In the genomic region with DNA sequence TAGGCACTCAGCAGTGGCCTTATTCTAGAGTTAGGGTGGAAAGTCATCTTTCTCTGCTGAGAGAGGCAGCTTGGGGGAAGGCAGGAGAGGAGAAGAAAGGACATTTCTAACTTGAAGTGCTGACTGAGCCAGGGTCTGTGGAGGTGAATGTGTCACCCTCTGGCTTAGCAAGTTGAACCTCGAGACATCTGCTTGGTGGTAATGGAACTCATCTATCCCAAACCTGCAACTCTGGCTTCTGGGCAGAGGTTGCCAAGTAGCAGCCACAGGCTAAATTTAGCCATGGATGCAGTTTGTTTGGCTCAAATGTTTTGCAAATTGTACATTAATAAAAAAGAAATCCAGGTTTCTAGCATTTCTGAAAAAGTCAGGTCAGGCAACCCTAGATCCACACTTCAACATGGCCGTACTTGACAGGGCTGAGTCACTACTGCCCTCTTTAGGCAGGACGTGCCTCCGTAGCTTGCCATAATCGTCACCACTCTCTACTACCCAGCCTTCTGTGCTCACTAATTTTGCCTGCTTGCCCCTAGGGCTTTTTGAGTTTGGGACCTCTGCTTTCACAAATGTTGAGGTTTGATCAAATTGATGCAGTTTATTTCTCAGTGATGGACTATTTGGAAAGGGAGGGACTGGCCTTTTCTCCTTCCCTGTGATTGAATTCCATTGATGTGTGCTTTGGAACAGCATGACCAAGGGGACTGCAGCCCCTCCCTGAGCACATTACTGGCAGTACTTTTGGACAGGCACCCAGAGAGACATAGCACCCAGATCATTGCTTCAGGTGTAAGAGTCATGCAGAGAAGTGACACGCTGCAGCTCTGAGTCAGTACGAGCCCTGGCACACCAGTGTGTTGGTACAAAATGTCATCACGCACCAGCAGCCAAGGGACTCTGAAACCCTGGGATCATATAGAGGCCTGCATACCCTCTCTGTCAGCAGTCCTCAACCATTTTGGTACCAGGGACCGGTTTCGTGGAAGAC, we compare ENCODE assay signal across 14 cellular contexts. TPM values are rescaled to one million over a fixed set of nuclear protein-coding genes. Genes with fewer than 3 reads are reported as not detected.
DNase-seq lines count a peak whose midpoint lies in the region; ATAC-seq, FAIRE-seq and TF ChIP-seq lines count a peak whose summit lies in the region.
"Had no signal": no experiment of that assay in that cellular context is flagged by ENCODE, and none has a peak within 500 bp of the region (broad histone marks: within the 10 kb centered on the region; RNA-seq: fewer than 3 reads in every experiment).

No MANE protein-coding gene starts in this region.

- H3K27ac Mint-ChIP-seq in H9: no peak overlapping the region
- no peak overlapping the region for H3K27ac Mint-ChIP-seq in astrocyte (ENCODE audit: unreplicated experiment)
- no peak overlapping the region for H3K27ac Mint-ChIP-seq in T-helper 2 cell treated with Interferon-gamma antibody and Interleukin-4, amounts not matched to agents 5 μg/mL and 100 μg/mL, for 36 hours
- H3K27ac Mint-ChIP-seq: nephron had no signal

- H4K8ac ChIP-seq in H9 (replicated peaks; ENCODE audit: insufficient read length, low read depth, low read length) (no peak overlapping the region), mesendoderm (ENCODE audit: low read depth, low read length) (no peak overlapping the region)

- H2BK15ac ChIP-seq in H9 (ENCODE audit: low read depth, low read length) (no peak overlapping the region), mesendoderm (replicated peaks; ENCODE audit: low read depth) (no peak overlapping the region)

- no peak overlapping the region for H2BK20ac ChIP-seq in H9 (ENCODE audit: low read depth, low read length, poor library complexity, severe bottlenecking)

- no peak overlapping the region for H2BK12ac ChIP-seq in H9 (ENCODE audit: insufficient read length, low read depth, low read length)

- H3K27me3 Mint-ChIP-seq in H9 (ENCODE audit: low read depth) (peaks cover 27% of the 10 kb centered on the region), astrocyte (ENCODE audit: low read depth, unreplicated experiment) (peaks cover 3% of the 10 kb centered on the region)
- peaks cover 47% of the 10 kb centered on the region for H3K27me3 Mint-ChIP-seq in T-helper 2 cell treated with Interferon-gamma antibody and Interleukin-4, amounts not matched to agents 5 μg/mL and 100 μg/mL, for 36 hours (ENCODE audit: low read depth)

- H3K4ac ChIP-seq in H9 (ENCODE audit: low read depth, low read length) (no peak overlapping the region), mesendoderm (ENCODE audit: low read depth, low read length) (no peak overlapping the region)

- H3K14ac ChIP-seq in H9 (ENCODE audit: insufficient read depth, low read length): no peak overlapping the region

- H3K4me1 Mint-ChIP-seq in H9: peaks cover 21 to 22% of the 10 kb centered on the region in 2 experiments
- H3K4me1 Mint-ChIP-seq in astrocyte (ENCODE audit: low read depth, unreplicated experiment): peaks cover 34% of the 10 kb centered on the region
- peaks cover 5% of the 10 kb centered on the region for H3K4me1 Mint-ChIP-seq in T-helper 2 cell treated with Interferon-gamma antibody and Interleukin-4, amounts not matched to agents 5 μg/mL and 100 μg/mL, for 36 hours (ENCODE audit: low read depth)

- no peak overlapping the region; a peak in 1 of 5 replicates for H3K4me3 Mint-ChIP-seq in H9
- H3K4me3 Mint-ChIP-seq in astrocyte (ENCODE audit: unreplicated experiment): no peak overlapping the region
- H3K4me3 Mint-ChIP-seq in T-helper 2 cell treated with Interferon-gamma antibody and Interleukin-4, amounts not matched to agents 5 μg/mL and 100 μg/mL, for 36 hours: no peak overlapping the region
- H3K4me3 Mint-ChIP-seq: nephron had no signal

- H3K4me1 ChIP-seq in H9 (ENCODE audit: insufficient read depth, low read length): peaks cover 10% of the 10 kb centered on the region
- peaks cover 58% of the 10 kb centered on the region for H3K4me1 ChIP-seq in astrocyte (ENCODE audit: insufficient read depth, low read length)
- H3K4me1 ChIP-seq in mesendoderm (ENCODE audit: control insufficient read depth, low read depth, low read length): peaks cover 8% of the 10 kb centered on the region
- H3K4me1 ChIP-seq: adrenal gland had no signal

- H2AK5ac ChIP-seq in H9 (ENCODE audit: insufficient read length, low read length): no peak overlapping the region
- H2AK5ac ChIP-seq in mesendoderm (ENCODE audit: low read length): no peak overlapping the region

- no peak overlapping the region for H2BK5ac ChIP-seq in H9 (ENCODE audit: insufficient read length, low read length)
- no peak overlapping the region for H2BK5ac ChIP-seq in mesendoderm (ENCODE audit: low read length)

- no peaks in the 10 kb centered on the region for H3K79me2 ChIP-seq in H9 (ENCODE audit: insufficient read depth, low read length)
- H3K79me2 ChIP-seq in astrocyte (ENCODE audit: insufficient read depth, low read length): peaks cover 81% of the 10 kb centered on the region
- no peaks in the 10 kb centered on the region for H3K79me2 ChIP-seq in mesendoderm (ENCODE audit: control insufficient read depth, insufficient read depth, low read length)
- H3K79me2 ChIP-seq: hepatocyte had no signal

- no peak overlapping the region for H4K91ac ChIP-seq in H9 (ENCODE audit: insufficient read length, low read depth, low read length)

- peaks cover 13% of the 10 kb centered on the region for H3K23me2 ChIP-seq in H9 (ENCODE audit: insufficient read length, low read depth, low read length, poor library complexity, severe bottlenecking)

- DNase-seq in H9: peak; percentile 50
- DNase-seq in astrocyte (ENCODE audit: low read depth): peak; percentile 23
- DNase-seq in mesendoderm: peak; percentile 73
- DNase-seq in T-helper 2 cell treated with Interferon-gamma antibody and Interleukin-4, amounts not matched to agents 5 μg/mL and 100 μg/mL, for 36 hours (ENCODE audit: low spot score): no peak
- DNase-seq in stimulated activated CD4-positive, alpha-beta T cell treated with anti-CD3 and anti-CD28 coated beads, Interleukin-2, amount 100 ng/mL, for 24 hours: no peak
- DNase-seq: activated CD4-positive, alpha-beta T cell treated with anti-CD3 and anti-CD28 coated beads, Interleukin-2, amount 50 U/mL, for 1 hour; adrenal gland; NCI-H1436 treated with DMSO at 0.1 percent for 48 hours had no signal

- TF ChIP-seq CTCF in C4-2B (conservative IDR thresholded peaks at IDR 0.05) (peak; percentile 53), H9 (conservative IDR thresholded peaks at IDR 0.05) (peak; percentile 69), astrocyte (IDR thresholded peaks at IDR 0.05; ENCODE audit: insufficient read depth, low read depth, low read length) (peak; percentile 26)

- WGBS in H9 (ENCODE audit: extremely low coverage, insufficient read length, low lambda C conversion rate): no CpG with 5 or more reads among the region's 10 CpGs
- no CpG with 5 or more reads among the region's 10 CpGs for WGBS in mesendoderm (ENCODE audit: extremely low coverage, insufficient coverage, low lambda C conversion rate)

- H3K36me3 ChIP-seq in astrocyte (ENCODE audit: insufficient read depth, low read length): no peaks in the 10 kb centered on the region
- H3K36me3 ChIP-seq in mesendoderm (ENCODE audit: control insufficient read depth, insufficient read depth, low read length): no peaks in the 10 kb centered on the region
- H3K36me3 ChIP-seq: adrenal gland had no signal

- H4K20me1 ChIP-seq in H9 (ENCODE audit: control insufficient read depth, insufficient read depth, insufficient read length) (no peaks in the 10 kb centered on the region), astrocyte (ENCODE audit: insufficient read depth, low read length) (no peaks in the 10 kb centered on the region)

- no peak overlapping the region for H3K23ac ChIP-seq in H9 (ENCODE audit: insufficient read length, low read depth, low read length)
- no peak overlapping the region for H3K23ac ChIP-seq in mesendoderm (ENCODE audit: low read length)

- H3T11ph ChIP-seq in H9 (ENCODE audit: low read length): no peak overlapping the region

- no peak overlapping the region for H4K5ac ChIP-seq in H9 (ENCODE audit: insufficient read length, low read depth, low read length)
- no peak overlapping the region for H4K5ac ChIP-seq in mesendoderm (ENCODE audit: low read length)

- H3K18ac ChIP-seq in H9 (ENCODE audit: insufficient read length, low read depth, low read length) (no peak overlapping the region), mesendoderm (ENCODE audit: low read length) (no peak overlapping the region)

- no peak for ATAC-seq in GM19023 (IDR thresholded peaks at IDR 0.05; ENCODE audit: unreplicated experiment)
- ATAC-seq in HG02870 (IDR thresholded peaks at IDR 0.05; ENCODE audit: unreplicated experiment): no peak

- H3K56ac ChIP-seq in H9 (ENCODE audit: insufficient read length, low read depth, low read length) (no peak overlapping the region), mesendoderm (ENCODE audit: low read length) (no peak overlapping the region)

- H2BK120ac ChIP-seq in H9 (ENCODE audit: low read depth, low read length, poor library complexity, severe bottlenecking) (no peak overlapping the region), mesendoderm (ENCODE audit: low read depth, low read length) (no peak overlapping the region)

- FAIRE-seq in astrocyte (lab: Jason Lieb, UNC): no peak
- FAIRE-seq: RCC 7860 had no signal

- H3K4me2 ChIP-seq in H9 (ENCODE audit: insufficient read depth, insufficient read length, low read length): no peak overlapping the region
- H3K4me2 ChIP-seq in astrocyte (ENCODE audit: low read length): peak overlapping the region; percentile 91
- H3K4me2 ChIP-seq in mesendoderm (ENCODE audit: low read length): no peak overlapping the region
- H3K4me2 ChIP-seq: hepatocyte had no signal

- H3K36me3 Mint-ChIP-seq in H9 (ENCODE audit: insufficient read depth in 1 of 3, low read depth in 3 of 3) (peaks cover 0 to 9% (median 2%) of the 10 kb centered on the region in 3 experiments; a peak in 3 of 7 replicates), astrocyte (ENCODE audit: low read depth, unreplicated experiment) (peaks cover 2% of the 10 kb centered on the region)
- H3K36me3 Mint-ChIP-seq in T-helper 2 cell treated with Interferon-gamma antibody and Interleukin-4, amounts not matched to agents 5 μg/mL and 100 μg/mL, for 36 hours (ENCODE audit: low read depth): no peaks in the 10 kb centered on the region

- H3K9me3 Mint-ChIP-seq in H9: peaks cover 4% of the 10 kb centered on the region in 2 experiments; a peak in 2 of 5 replicates
- no peaks in the 10 kb centered on the region for H3K9me3 Mint-ChIP-seq in astrocyte (ENCODE audit: unreplicated experiment)
- no peaks in the 10 kb centered on the region for H3K9me3 Mint-ChIP-seq in T-helper 2 cell treated with Interferon-gamma antibody and Interleukin-4, amounts not matched to agents 5 μg/mL and 100 μg/mL, for 36 hours
- H3K9me3 Mint-ChIP-seq: nephron had no signal

- H3K9ac ChIP-seq in H9 (ENCODE audit: extremely low read depth, insufficient read length, low read length) (no peak overlapping the region), astrocyte (ENCODE audit: low read length) (no peak overlapping the region), mesendoderm (ENCODE audit: low read length) (no peak overlapping the region)

- H3K4me3 ChIP-seq in astrocyte (ENCODE audit: insufficient read depth, low read depth, low read length) (no peak overlapping the region), mesendoderm (ENCODE audit: low read length) (no peak overlapping the region)
- H3K4me3 ChIP-seq: adrenal gland, hepatocyte had no signal

- H3K79me1 ChIP-seq in H9 (ENCODE audit: insufficient read depth, low read depth, low read length, poor library complexity, severe bottlenecking) (no peaks in the 10 kb centered on the region), mesendoderm (ENCODE audit: low read length) (no peaks in the 10 kb centered on the region)

- H2AFZ ChIP-seq in H9 (ENCODE audit: low read length) (no peak overlapping the region), astrocyte (ENCODE audit: low read depth, low read length) (no peak overlapping the region)
- H2AFZ ChIP-seq: hepatocyte had no signal

- H3K27me3 ChIP-seq in H9 (ENCODE audit: insufficient read depth, low read length) (peaks cover 9% of the 10 kb centered on the region; the same call in 1 of the 2 replicates), astrocyte (ENCODE audit: insufficient read depth, low read length) (no peaks in the 10 kb centered on the region), mesendoderm (ENCODE audit: insufficient read depth, low read length, poor library complexity) (no peaks in the 10 kb centered on the region)

- no peak overlapping the region for H3K27ac ChIP-seq in C4-2B
- no peak overlapping the region for H3K27ac ChIP-seq in H9 (ENCODE audit: insufficient read length, low read depth, low read length)
- no peak overlapping the region for H3K27ac ChIP-seq in astrocyte (ENCODE audit: low read depth, low read length)
- H3K27ac ChIP-seq in mesendoderm (ENCODE audit: low read depth, low read length): no peak overlapping the region
- H3K27ac ChIP-seq: adrenal gland, hepatocyte had no signal

- H3K9me3 ChIP-seq in H9 (ENCODE audit: control insufficient read depth, low read depth, low read length) (no peaks in the 10 kb centered on the region), astrocyte (ENCODE audit: insufficient read depth, low read depth, low read length) (no peaks in the 10 kb centered on the region)
- H3K9me3 ChIP-seq: adrenal gland had no signal

RNA-seq across cellular contexts. Expression of gene CDH13, which starts 5.2 kb away (rescaled TPM):
- total RNA-seq in H9 (2021) (1.5 and 2.4 TPM in 2 replicates), astrocyte (23.0 and 41.7 TPM in 2 replicates)
- 0.44 TPM for polyA plus RNA-seq in mesendoderm (2013, experiment 1 of 2)
- 0.84 TPM for polyA plus RNA-seq in mesendoderm (2013, experiment 2 of 2)

Comparison
In these comparisons a context has a peak if more than half of its experiments do, and no peak if none do; other contexts are left out.
1. DNase-seq: peak in H9 (single experiment), astrocyte (single experiment) and mesendoderm (single experiment); none in T-helper 2 cell treated with Interferon-gamma antibody and Interleukin-4, amounts not matched to agents 5 μg/mL and 100 μg/mL, for 36 hours (single experiment) and stimulated activated CD4-positive, alpha-beta T cell treated with anti-CD3 and anti-CD28 coated beads, Interleukin-2, amount 100 ng/mL, for 24 hours (0 of 2).
2. Peak in every context shown above with its lines, with median percentiles within 50 percentile points of each other: CTCF ChIP-seq.